In genomic region chr1:11802973-11803885, GRCh38 we compare ENCODE assay signal across 8 cellular contexts. TPM values are rescaled to one million over a fixed set of nuclear protein-coding genes. Genes with fewer than 3 reads are reported as not detected.
DNase-seq lines count a peak whose midpoint lies in the region; ATAC-seq, FAIRE-seq and TF ChIP-seq lines count a peak whose summit lies in the region.

No MANE protein-coding gene starts in this region.

- peaks cover 31 to 38% of the 10 kb centered on the region in 2 donors for H3K4me1 ChIP-seq in kidney (ENCODE audit: control insufficient read depth in 1 of 2, insufficient read depth in 1 of 2, low read depth in 1 of 2, low read length in 2 of 2)

- DNase-seq in NCI-H748 (lab: John Stamatoyannopoulos, UW; ENCODE audit: unreplicated experiment), result peak; percentile 55
- no peak for DNase-seq in NCI-H748 treated with DMSO at 0.1 percent for 48 hours (lab: John Stamatoyannopoulos, UW)
- peak; percentile 37 for DNase-seq in NCI-H2029 treated with DMSO at 0.1 percent for 48 hours (lab: John Stamatoyannopoulos, UW)
- peak; percentile 66 for DNase-seq in activated CD4-positive, CD25-positive, alpha-beta regulatory T cell treated with anti-CD3 and anti-CD28 coated beads, Interleukin-2, amount 50 U/mL, for 72 hours
- peak; percentile 64 for DNase-seq in cerebellum (ENCODE audit: low spot score)
- DNase-seq in kidney, result peak; percentile 97
- DNase-seq in stimulated activated CD4-positive, alpha-beta T cell treated with anti-CD3 and anti-CD28 coated beads, Interleukin-12 subunit alpha, Interleukin-12 subunit beta, amount 100 ng/mL, for 4 hours, result peak; percentile 67

- intact Hi-C loops in kidney (cut with DNase I), result no loop called here

- peak overlapping the region; percentile 80 for H3K4me3 ChIP-seq in kidney (ENCODE audit: low read length in 2 of 2)

- no peaks in the 10 kb centered on the region for H3K9me3 ChIP-seq in kidney (ENCODE audit: control insufficient read depth in 1 of 2, low read length in 2 of 2)

- FAIRE-seq in kidney (lab: Jason Lieb, UNC), result no peak

- peak overlapping the region; percentile 88 to 90 for H3K27ac ChIP-seq in kidney (ENCODE audit: low read depth in 2 of 2, low read length in 2 of 2)

- peak overlapping the region; percentile 66 to 78 for H3K9ac ChIP-seq in kidney (ENCODE audit: low read length in 2 of 2)

- H3K36me3 ChIP-seq in kidney (ENCODE audit: control insufficient read depth in 1 of 2, insufficient read depth in 2 of 2, low read length in 2 of 2), result peaks cover 16% of the 10 kb centered on the region in 2 donors

- ATAC-seq in GM21528 (IDR thresholded peaks at IDR 0.05; ENCODE audit: low FRiP score, unreplicated experiment), result no peak

- no peak for TF ChIP-seq CTCF in kidney (IDR thresholded peaks at IDR 0.05; ENCODE audit: borderline replicate concordance, extremely low read depth, insufficient read depth)

RNA-seq across cellular contexts. Expression of gene MTHFR, which starts 2.5 kb away (rescaled TPM):
- 29.6 TPM for total RNA-seq in cerebellum
- 65.5 TPM for total RNA-seq in kidney
- polyA plus RNA-seq in kidney (ENCODE audit: insufficient read depth, low read depth, low replicate concordance), result 10.6 TPM

RNA-seq across cellular contexts. Expression of gene CLCN6, which starts 2.8 kb away (rescaled TPM):
- total RNA-seq in cerebellum (19.9 TPM), kidney (26.0 TPM)
- 7.1 TPM for polyA plus RNA-seq in kidney (ENCODE audit: insufficient read depth, low read depth, low replicate concordance)

RNA-seq across cellular contexts. Expression of gene C1orf167, which starts 41.2 kb away (rescaled TPM):
- total RNA-seq in cerebellum (not detected), kidney (4.2 TPM)
- 1.9 TPM for polyA plus RNA-seq in kidney (ENCODE audit: insufficient read depth, low read depth, low replicate concordance)

RNA-seq across cellular contexts. Expression of gene NPPA, which starts 44.4 kb away (rescaled TPM):
- total RNA-seq in cerebellum (0.45 TPM), kidney (0.50 TPM)
- polyA plus RNA-seq in kidney (ENCODE audit: insufficient read depth, low read depth, low replicate concordance), result not detected

RNA-seq across cellular contexts. Expression of gene NPPB, which starts 55.5 kb away (rescaled TPM):
- total RNA-seq in cerebellum (not detected), kidney (not detected)
- polyA plus RNA-seq in kidney (ENCODE audit: insufficient read depth, low read depth, low replicate concordance), result not detected
